ENCODE assay signal across 13 cellular contexts in the genomic region with DNA sequence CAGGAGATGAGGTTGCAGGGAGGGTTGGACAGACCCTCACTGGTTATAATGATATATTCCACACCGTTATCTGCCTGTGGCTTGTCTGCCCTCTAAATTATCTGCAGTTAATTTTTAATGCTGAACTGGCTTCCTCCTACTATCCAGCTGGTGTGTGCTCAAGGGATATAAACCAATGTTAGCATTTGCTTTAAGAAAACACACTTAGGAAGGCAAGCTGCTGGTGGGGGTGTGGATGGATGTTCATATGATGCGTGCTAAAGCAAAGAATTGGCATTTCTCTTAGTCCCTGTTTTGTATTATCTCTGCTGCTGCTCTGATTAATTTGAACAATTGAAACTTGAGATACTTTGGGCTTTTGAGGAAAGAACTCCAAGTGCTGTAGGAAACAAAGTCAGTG.
DNase-seq lines count a peak whose midpoint lies in the region; TF ChIP-seq lines count a peak whose summit lies in the region.
"Had no signal": no experiment of that assay in that cellular context is flagged by ENCODE, and none has a peak within 500 bp of the region (broad histone marks: within the 10 kb centered on the region; RNA-seq: fewer than 3 reads in every experiment).

No MANE protein-coding gene starts in this region.

- no peaks in the 10 kb centered on the region for H3K9me2 ChIP-seq in hepatocyte (replicated peaks; ENCODE audit: insufficient read depth)

- TF ChIP-seq CTCF in hepatocyte (IDR thresholded peaks at IDR 0.05; ENCODE audit: poor library complexity) (no peak), HFFc6 (IDR thresholded peaks at IDR 0.05) (no peak)

- no peak overlapping the region for H3K4me2 ChIP-seq in hepatocyte

- peaks cover 5% of the 10 kb centered on the region for H3K27me3 ChIP-seq in hepatocyte
- H3K27me3 ChIP-seq: heart right ventricle, spleen had no signal

- H3K4me3 Mint-ChIP-seq in HFFc6: no peak overlapping the region
- H3K4me3 Mint-ChIP-seq: activated naive CD8-positive, alpha-beta T cell; CD14-positive monocyte; WTC11 had no signal

- WGBS in hepatocyte (ENCODE audit: low lambda C conversion rate, missing lambda C conversion rate): 31% methylated on average over 2 of the region's 2 CpGs

- peaks cover 39% of the 10 kb centered on the region for H3K9me3 Mint-ChIP-seq in HFFc6

- H3K4me1 Mint-ChIP-seq in HFFc6 (ENCODE audit: low read depth): no peaks in the 10 kb centered on the region
- H3K4me1 Mint-ChIP-seq: CD14-positive monocyte had no signal

- peak; percentile 65 for DNase-seq in NCI-H1105 treated with DMSO at 0.1 percent for 48 hours (lab: John Stamatoyannopoulos, UW)
- peak; percentile 52 for DNase-seq in NCI-H345 (lab: John Stamatoyannopoulos, UW)
- peak; percentile 27 for DNase-seq in hepatocyte (ENCODE audit: low spot score)
- peak; percentile 38 for DNase-seq in superior temporal gyrus (ENCODE audit: extremely low spot score)
- DNase-seq in HFFc6: no peak
- DNase-seq in HUDEP-2 (lab: John Stamatoyannopoulos, UW; ENCODE audit: unreplicated experiment in 76 of 76): no peak
- no peak for DNase-seq in activated CD4-positive, alpha-beta T cell treated with anti-CD3 and anti-CD28 coated beads for 48 hours
- DNase-seq: central memory CD4-positive, alpha-beta T cell; heart right ventricle; spleen had no signal

- no peak overlapping the region for H3K4me3 ChIP-seq in hepatocyte
- H3K4me3 ChIP-seq: heart right ventricle, spleen had no signal

- H2AFZ ChIP-seq in hepatocyte: no peak overlapping the region

- no peaks in the 10 kb centered on the region for H4K20me1 ChIP-seq in hepatocyte (ENCODE audit: insufficient read depth, poor library complexity, severe bottlenecking)

- no peaks in the 10 kb centered on the region; the same call in 1 of the 2 replicates for H3K36me3 Mint-ChIP-seq in HFFc6 (ENCODE audit: low read depth)
- H3K36me3 Mint-ChIP-seq: activated naive CD8-positive, alpha-beta T cell; CD14-positive monocyte; WTC11 had no signal

- no peaks in the 10 kb centered on the region for H3K36me3 ChIP-seq in hepatocyte (replicated peaks; ENCODE audit: insufficient read depth, low read depth)
- H3K36me3 ChIP-seq: heart right ventricle, spleen had no signal

- peaks cover 5% of the 10 kb centered on the region for H3K4me1 ChIP-seq in hepatocyte (ENCODE audit: insufficient read depth)
- H3K4me1 ChIP-seq: heart right ventricle, spleen had no signal

- H3K27ac Mint-ChIP-seq in HFFc6: no peak overlapping the region
- H3K27ac Mint-ChIP-seq: activated naive CD8-positive, alpha-beta T cell; CD14-positive monocyte; WTC11 had no signal

- H3K27me3 Mint-ChIP-seq in HFFc6 (ENCODE audit: insufficient read depth): no peaks in the 10 kb centered on the region; the same call in 1 of the 2 replicates
- H3K27me3 Mint-ChIP-seq: activated naive CD8-positive, alpha-beta T cell had no signal

- no peaks in the 10 kb centered on the region for H3K9me3 ChIP-seq in hepatocyte (ENCODE audit: low read depth)
- H3K9me3 ChIP-seq: spleen had no signal

- peak overlapping the region; percentile 17 for H3K27ac ChIP-seq in hepatocyte
- H3K27ac ChIP-seq: heart right ventricle had no signal

- no peaks in the 10 kb centered on the region for H3K79me2 ChIP-seq in hepatocyte

Comparison
In these comparisons a context has a peak if more than half of its experiments do, and no peak if none do; other contexts are left out.
1. DNase-seq: peak in NCI-H1105 treated with DMSO at 0.1 percent for 48 hours (single experiment), NCI-H345 (single experiment), hepatocyte (single experiment) and superior temporal gyrus (single experiment); none in HFFc6 (single experiment), HUDEP-2 (0 of 76) and activated CD4-positive, alpha-beta T cell treated with anti-CD3 and anti-CD28 coated beads for 48 hours (single experiment).